1 cellular context compared by ENCODE assay signal in genomic region chr11:65442952-65443351, GRCh38.
TF ChIP-seq lines count a peak whose summit lies in the region.

No MANE protein-coding gene starts in this region.

TF ChIP-seq in HEK293, 187 proteins besides CTCF, POLR2A, EP300 and RAD21 (continued from another document):
- TF ChIP-seq ZNF488 (tag by site-specific recombination; IDR thresholded peaks at IDR 0.05) (no peak), ZNF600 (tag by site-specific recombination; IDR thresholded peaks at IDR 0.05) (peak; percentile 71), IKZF3 (tag by site-specific recombination; IDR thresholded peaks at IDR 0.05) (0 out of 2 replicates have a peak, but pooled peaks have one; percentile 10)
TF ChIP-seq in HEK293: peak in this region for 3.
